In genomic region chr3:66469220-66469640, GRCh38 we compare ENCODE assay signal across 10 cellular contexts. TPM values are rescaled to one million over a fixed set of nuclear protein-coding genes. Genes with fewer than 3 reads are reported as not detected.
A peak's percentile ranks its signal among the peaks of the same experiment; 100 is the strongest.
DNase-seq lines count a peak whose midpoint lies in the region; ATAC-seq and TF ChIP-seq lines count a peak whose summit lies in the region.
"Had no signal": no experiment of that assay in that cellular context is flagged by ENCODE, and none has a peak within 500 bp of the region (broad histone marks: within the 10 kb centered on the region; RNA-seq: fewer than 3 reads in every experiment).

No MANE protein-coding gene starts in this region.

- no peaks in the 10 kb centered on the region for H3K9me3 ChIP-seq in heart right ventricle

- H3K4me3 ChIP-seq in choroid plexus epithelial cell (ENCODE audit: low read depth, low read length): no peak overlapping the region
- no peak overlapping the region for H3K4me3 ChIP-seq in dorsolateral prefrontal cortex
- no peak overlapping the region for H3K4me3 ChIP-seq in heart right ventricle
- H3K4me3 ChIP-seq: hepatocyte had no signal

- H3K27me3 ChIP-seq in dorsolateral prefrontal cortex: no peaks in the 10 kb centered on the region
- H3K27me3 ChIP-seq in heart right ventricle: no peaks in the 10 kb centered on the region
- H3K27me3 ChIP-seq: hepatocyte had no signal

- ATAC-seq in GM18520 (IDR thresholded peaks at IDR 0.05; ENCODE audit: unreplicated experiment) (peak; percentile 45), GM21529 (IDR thresholded peaks at IDR 0.05; ENCODE audit: unreplicated experiment) (peak; percentile 60), HG03432 (IDR thresholded peaks at IDR 0.05; ENCODE audit: unreplicated experiment) (peak; percentile 65), heart right ventricle (no peak)
- ATAC-seq: right cardiac atrium had no signal

- H3K4me1 ChIP-seq in heart right ventricle: peaks cover 5 to 86% (median 55%) of the 10 kb centered on the region in 9 donors

- peak; percentile 44 for DNase-seq in choroid plexus epithelial cell (ENCODE audit: low read depth)
- DNase-seq in stimulated activated naive CD4-positive, alpha-beta T cell treated with Interleukin-2 at 50 U/mL for 16 hours (lab: John Stamatoyannopoulos, UW): no peak
- no peak for DNase-seq in dorsolateral prefrontal cortex
- no peak for DNase-seq in dedifferentiated amniotic fluid mesenchymal stem cell (ENCODE audit: extremely low spot score)
- no peak for DNase-seq in heart right ventricle
- DNase-seq: right cardiac atrium had no signal

- H3K36me3 ChIP-seq in heart right ventricle: no peaks in the 10 kb centered on the region

- H3K27ac ChIP-seq in dorsolateral prefrontal cortex (peak overlapping the region in 1 of 59 donors; percentile 11), heart right ventricle (no peak overlapping the region)
- H3K27ac ChIP-seq: hepatocyte had no signal

- WGBS in heart right ventricle, 2 donors: 96 to 97% methylated on average over 4 of the region's 4 CpGs

- TF ChIP-seq CTCF in choroid plexus epithelial cell (conservative IDR thresholded peaks at IDR 0.05; ENCODE audit: low read depth, low read length) (no peak), dorsolateral prefrontal cortex (IDR thresholded peaks at IDR 0.05 in 54 of 56, conservative IDR thresholded peaks at IDR 0.05 in 2 of 56; ENCODE audit: low read depth in 1 of 56, partially characterized antibody in 56 of 56) (no peak), heart right ventricle (IDR thresholded peaks at IDR 0.05) (no peak)

- intact Hi-C loops in dorsolateral prefrontal cortex (cut with DNase I) (no loop called here), heart right ventricle (cut with DNase I) (no loop called here)

RNA-seq across cellular contexts. Expression of gene LRIG1, which starts 31.6 kb away (rescaled TPM):
- total RNA-seq in dorsolateral prefrontal cortex (100 to 1,000 TPM in 86 of 120 experiments, 10 to 100 TPM in 34; 65.6 to 291 (median 118) TPM), heart right ventricle (100 to 1,000 TPM in 3 of 10 donors, 10 to 100 TPM in 7; 71.9 to 109 (median 95.2) TPM)
- 10 to 100 TPM; 23.8 to 33.8 TPM for polyA plus RNA-seq in heart right ventricle

Comparison
In these comparisons a context has a peak if more than half of its experiments do, and no peak if none do; other contexts are left out.
1. ATAC-seq: peak in GM18520 (single experiment), GM21529 (single experiment) and HG03432 (single experiment); none in heart right ventricle (0 of 8).